9 cellular contexts compared by ENCODE assay signal in the genomic region with DNA sequence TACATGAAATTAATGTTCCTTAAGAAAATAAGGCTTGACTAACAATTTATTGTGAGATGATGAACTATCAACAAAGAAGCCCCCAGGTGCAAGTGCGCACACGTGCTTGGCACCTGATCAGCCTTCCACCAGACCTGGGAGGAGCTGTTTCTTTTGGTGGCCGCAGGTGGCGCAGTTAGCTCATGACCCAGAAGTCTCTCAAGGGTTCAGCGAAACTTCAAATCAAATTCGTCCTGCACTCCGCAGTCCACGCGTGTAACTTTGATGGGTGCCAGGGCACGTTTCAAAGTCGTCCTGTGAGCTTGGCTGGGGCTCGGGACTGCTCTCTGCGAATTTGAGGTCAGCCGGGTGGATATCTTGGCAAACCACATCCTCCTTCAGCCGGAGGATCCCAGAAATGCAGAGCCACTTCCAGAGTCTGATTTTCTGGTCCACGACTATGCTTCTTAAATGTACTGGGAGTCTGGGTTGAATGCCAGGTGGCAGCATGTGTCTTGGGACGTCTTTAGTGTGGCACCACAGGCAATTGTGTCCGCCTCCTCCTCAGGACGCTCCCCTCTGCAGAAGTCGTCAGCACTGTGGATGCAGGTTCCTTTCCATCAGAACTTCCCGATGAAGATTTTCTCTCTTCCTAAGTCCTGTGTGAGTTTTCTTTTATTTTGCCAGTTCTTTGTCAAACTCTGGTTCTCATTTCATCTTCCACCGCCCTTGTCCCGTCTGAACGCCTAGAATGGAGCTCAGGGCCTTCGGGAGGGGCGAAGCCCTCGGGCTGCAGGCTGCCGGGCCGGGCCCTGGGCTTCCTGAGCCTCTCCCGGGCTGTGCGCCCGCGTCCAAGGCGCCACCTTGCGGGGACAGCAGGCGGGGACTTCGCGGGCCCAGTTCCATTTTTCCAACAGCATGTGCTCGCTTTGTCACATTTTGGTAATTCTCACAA.
A peak's percentile ranks its signal among the peaks of the same experiment; 100 is the strongest.
DNase-seq lines count a peak whose midpoint lies in the region; ATAC-seq and TF ChIP-seq lines count a peak whose summit lies in the region.
"Had no signal": no experiment of that assay in that cellular context is flagged by ENCODE, and none has a peak within 500 bp of the region (broad histone marks: within the 10 kb centered on the region; RNA-seq: fewer than 3 reads in every experiment).

No MANE protein-coding gene starts in this region.

- TF ChIP-seq CTCF in MCF 10A (IDR thresholded peaks at IDR 0.05; ENCODE audit: unreplicated experiment): no peak

- peaks cover 2% of the 10 kb centered on the region for H3K4me1 ChIP-seq in iPS-15b (ENCODE audit: control insufficient read depth, insufficient read depth, low read length)

- peak; percentile 70 for ATAC-seq in HG03066 (IDR thresholded peaks at IDR 0.05; ENCODE audit: low read depth, unreplicated experiment)
- no peak for ATAC-seq in GM18505 (IDR thresholded peaks at IDR 0.05; ENCODE audit: unreplicated experiment)

- BruUV-seq in MCF 10A (replicated peaks; lab: Mats Ljungman, UMichigan): no TSS peak

- peaks cover 39% of the 10 kb centered on the region for H3K4me1 Mint-ChIP-seq in MCF 10A (ENCODE audit: insufficient read depth, unreplicated experiment)
- H3K4me1 Mint-ChIP-seq: immature natural killer cell had no signal

- H3K36me3 ChIP-seq in iPS-15b (ENCODE audit: control insufficient read depth, insufficient read depth, low read length): no peaks in the 10 kb centered on the region

- intact Hi-C loops in MCF 10A (cut with micrococcal nuclease): no loop called here

- no peak for TF ChIP-seq POLR2A in GM18505 (IDR thresholded peaks at IDR 0.05; ENCODE audit: borderline replicate concordance, extremely low read depth, insufficient read depth, insufficient read length)

- H3K4me3 Mint-ChIP-seq in MCF 10A (ENCODE audit: unreplicated experiment): no peak overlapping the region
- H3K4me3 Mint-ChIP-seq: immature natural killer cell had no signal

- CTCF ChIA-PET in MCF 10A (lab: Yijun Ruan, JAX): interaction anchor here (0.6 to 1.2 kb wide), 2 partner anchors 18 to 48 kb away, joined by 3 read pairs; no protein-coding TSS in a partner anchor

- no peaks in the 10 kb centered on the region for H3K27me3 Mint-ChIP-seq in MCF 10A (ENCODE audit: insufficient read depth, unreplicated experiment)

- H3K36me3 Mint-ChIP-seq in MCF 10A (ENCODE audit: insufficient read depth, unreplicated experiment): no peaks in the 10 kb centered on the region
- H3K36me3 Mint-ChIP-seq: immature natural killer cell had no signal

- H3K9me3 Mint-ChIP-seq in MCF 10A (ENCODE audit: unreplicated experiment): no peaks in the 10 kb centered on the region
- H3K9me3 Mint-ChIP-seq: immature natural killer cell had no signal

- H3K4me3 ChIP-seq in iPS-15b (ENCODE audit: low read depth, low read length): peak overlapping the region; percentile 35

- POLR2A ChIA-PET in MCF 10A (lab: Yijun Ruan, JAX): interaction anchor here (1.2 to 4.0 kb wide), 5 partner anchors 10 to 22 kb away, joined by 4 to 39 read pairs (median 5); no protein-coding TSS in a partner anchor

- peak; percentile 25 for DNase-seq in activated naive CD4-positive, alpha-beta T cell treated with Interleukin-2 at 50 U/mL for 16 hours
- peak; percentile 8 for DNase-seq in stimulated activated CD8-positive, alpha-beta memory T cell treated with anti-CD3 and anti-CD28 coated beads, Interleukin-15, amount 100 ng/mL, for 24 hours (ENCODE audit: low read depth)
- no peak for DNase-seq in effector CD4-positive, alpha-beta T cell
- DNase-seq in NCI-H1048 (lab: John Stamatoyannopoulos, UW) (no peak), MCF 10A (ENCODE audit: unreplicated experiment) (no peak)

- H3K9ac ChIP-seq in iPS-15b (ENCODE audit: low read depth, low read length): no peak overlapping the region

- H3K9me3 ChIP-seq in iPS-15b (ENCODE audit: control insufficient read depth, insufficient read depth, low read length): no peaks in the 10 kb centered on the region

- H3K27me3 ChIP-seq in iPS-15b (ENCODE audit: control insufficient read depth, insufficient read depth, low read length): peaks cover 15% of the 10 kb centered on the region

- H3K27ac Mint-ChIP-seq in MCF 10A (ENCODE audit: low read depth, unreplicated experiment): no peak overlapping the region
- H3K27ac Mint-ChIP-seq: immature natural killer cell had no signal

Comparison
In these comparisons a context has a peak if more than half of its experiments do, and no peak if none do; other contexts are left out.
1. DNase-seq: peak in activated naive CD4-positive, alpha-beta T cell treated with Interleukin-2 at 50 U/mL for 16 hours (single experiment) and stimulated activated CD8-positive, alpha-beta memory T cell treated with anti-CD3 and anti-CD28 coated beads, Interleukin-15, amount 100 ng/mL, for 24 hours (single experiment); none in effector CD4-positive, alpha-beta T cell (single experiment), NCI-H1048 (single experiment) and MCF 10A (single experiment).